1 cellular context compared by ENCODE assay signal in genomic region chr16:3611145-3611977, GRCh38.
A peak's percentile ranks its signal among the peaks of the same experiment; 100 is the strongest.
TF ChIP-seq lines count a peak whose summit lies in the region.

SLX4 (minus strand) TSS chr16:3611606; CDS start chr16:3608964, 2,642 bp downstream.

TF ChIP-seq in HEK293, 187 proteins besides CTCF, POLR2A, EP300 and RAD21 (continued from another document and continues in another):
- TF ChIP-seq SCRT2 (tag by site-specific recombination; IDR thresholded peaks at IDR 0.05) (peak; percentile 35; the same call in 1 of the 2 replicates), ZNF777 (tag by site-specific recombination; IDR thresholded peaks at IDR 0.05; ENCODE audit: borderline replicate concordance) (peak; percentile 54; the same call in 1 of the 2 replicates), ZNF341 (tag by site-specific recombination; IDR thresholded peaks at IDR 0.05; ENCODE audit: low read depth) (0 out of 2 replicates have a peak, but pooled peaks have one; percentile 27), ZNF366 (tag by site-specific recombination; conservative IDR thresholded peaks at IDR 0.05) (peak; percentile 31; the same call in 1 of the 2 replicates), ZNF514 (tag by site-specific recombination; IDR thresholded peaks at IDR 0.05) (no peak), YY2 (tag by site-specific recombination; IDR thresholded peaks at IDR 0.05) (peak; percentile 12; the same call in 1 of the 2 replicates), KLF1 (tag by site-specific recombination; IDR thresholded peaks at IDR 0.05) (0 out of 2 replicates have a peak, but pooled peaks have one; percentile 12), WT1 (tag by site-specific recombination; IDR thresholded peaks at IDR 0.05) (peak; percentile 26; the same call in 1 of the 2 replicates), PATZ1 (tag by site-specific recombination; IDR thresholded peaks at IDR 0.05) (peak; percentile 56), ZXDB (tag by site-specific recombination; IDR thresholded peaks at IDR 0.05) (peak; percentile 11; the same call in 1 of the 2 replicates), PRDM4 (tag by site-specific recombination; IDR thresholded peaks at IDR 0.05) (peak; percentile 11; the same call in 1 of the 2 replicates), ZIC2 (tag by site-specific recombination; IDR thresholded peaks at IDR 0.05) (peak; percentile 44), BCL11B (tag by site-specific recombination; IDR thresholded peaks at IDR 0.05; ENCODE audit: low read depth) (peak; percentile 49; the same call in 1 of the 2 replicates), OVOL3 (tag by site-specific recombination; IDR thresholded peaks at IDR 0.05) (peak; percentile 44; the same call in 1 of the 2 replicates), ZNF449 (tag by site-specific recombination; IDR thresholded peaks at IDR 0.05) (0 out of 2 replicates have a peak, but pooled peaks have one; percentile 17), ZNF24 (tag by site-specific recombination; IDR thresholded peaks at IDR 0.05) (peak; percentile 68), ZNF391 (tag by site-specific recombination; IDR thresholded peaks at IDR 0.05; ENCODE audit: borderline replicate concordance, low read depth) (no peak), OSR2 (tag by site-specific recombination; IDR thresholded peaks at IDR 0.05) (no peak), ZNF623 (tag by site-specific recombination; IDR thresholded peaks at IDR 0.05) (peak; percentile 94), ZNF561 (tag by site-specific recombination; IDR thresholded peaks at IDR 0.05; ENCODE audit: borderline replicate concordance) (0 out of 2 replicates have a peak, but pooled peaks have one; percentile 14), ZBTB17 (tag by site-specific recombination; IDR thresholded peaks at IDR 0.05) (peak; percentile 37; the same call in 1 of the 2 replicates), ZNF629 (tag by site-specific recombination; IDR thresholded peaks at IDR 0.05) (peak; percentile 14; the same call in 1 of the 2 replicates), GLIS1 (tag by site-specific recombination; IDR thresholded peaks at IDR 0.05) (peak; percentile 14; the same call in 1 of the 2 replicates), ZNF138 (tag by site-specific recombination; IDR thresholded peaks at IDR 0.05; ENCODE audit: borderline replicate concordance) (no peak), KLF17 (tag by site-specific recombination; IDR thresholded peaks at IDR 0.05) (0 out of 2 replicates have a peak, but pooled peaks have one; percentile 19), ZNF121 (tag by site-specific recombination; IDR thresholded peaks at IDR 0.05) (no peak), SP3 (tag by site-specific recombination; IDR thresholded peaks at IDR 0.05) (0 out of 2 replicates have a peak, but pooled peaks have one; percentile 29), IKZF3 (tag by site-specific recombination; IDR thresholded peaks at IDR 0.05) (0 out of 2 replicates have a peak, but pooled peaks have one; percentile 6), KLF8 (tag by site-specific recombination; IDR thresholded peaks at IDR 0.05) (peak; percentile 13; the same call in 1 of the 2 replicates), GLIS2 (tag by site-specific recombination; IDR thresholded peaks at IDR 0.05) (0 out of 2 replicates have a peak, but pooled peaks have one; percentile 20)
- TF ChIP-seq, protein P1, sequence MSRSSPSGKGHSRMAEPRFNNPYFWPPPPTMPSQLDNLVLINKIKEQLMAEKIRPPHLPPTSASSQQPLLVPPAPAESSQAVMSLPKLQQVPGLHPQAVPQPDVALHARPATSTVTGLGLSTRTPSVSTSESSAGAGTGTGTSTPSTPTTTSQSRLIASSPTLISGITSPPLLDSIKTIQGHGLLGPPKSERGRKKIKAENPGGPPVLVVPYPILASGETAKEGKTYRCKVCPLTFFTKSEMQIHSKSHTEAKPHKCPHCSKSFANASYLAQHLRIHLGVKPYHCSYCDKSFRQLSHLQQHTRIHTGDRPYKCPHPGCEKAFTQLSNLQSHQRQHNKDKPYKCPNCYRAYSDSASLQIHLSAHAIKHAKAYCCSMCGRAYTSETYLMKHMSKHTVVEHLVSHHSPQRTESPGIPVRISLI (tag by site-specific recombination; IDR thresholded peaks at IDR 0.05) = no peak
- TF ChIP-seq, protein P2, sequence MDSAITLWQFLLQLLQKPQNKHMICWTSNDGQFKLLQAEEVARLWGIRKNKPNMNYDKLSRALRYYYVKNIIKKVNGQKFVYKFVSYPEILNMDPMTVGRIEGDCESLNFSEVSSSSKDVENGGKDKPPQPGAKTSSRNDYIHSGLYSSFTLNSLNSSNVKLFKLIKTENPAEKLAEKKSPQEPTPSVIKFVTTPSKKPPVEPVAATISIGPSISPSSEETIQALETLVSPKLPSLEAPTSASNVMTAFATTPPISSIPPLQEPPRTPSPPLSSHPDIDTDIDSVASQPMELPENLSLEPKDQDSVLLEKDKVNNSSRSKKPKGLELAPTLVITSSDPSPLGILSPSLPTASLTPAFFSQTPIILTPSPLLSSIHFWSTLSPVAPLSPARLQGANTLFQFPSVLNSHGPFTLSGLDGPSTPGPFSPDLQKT (IDR thresholded peaks at IDR 0.05; ENCODE audit: borderline replicate concordance, low read depth, low read length) = peak; percentile 70; the same call in 1 of the 2 replicates
- TF ChIP-seq, protein P3, sequence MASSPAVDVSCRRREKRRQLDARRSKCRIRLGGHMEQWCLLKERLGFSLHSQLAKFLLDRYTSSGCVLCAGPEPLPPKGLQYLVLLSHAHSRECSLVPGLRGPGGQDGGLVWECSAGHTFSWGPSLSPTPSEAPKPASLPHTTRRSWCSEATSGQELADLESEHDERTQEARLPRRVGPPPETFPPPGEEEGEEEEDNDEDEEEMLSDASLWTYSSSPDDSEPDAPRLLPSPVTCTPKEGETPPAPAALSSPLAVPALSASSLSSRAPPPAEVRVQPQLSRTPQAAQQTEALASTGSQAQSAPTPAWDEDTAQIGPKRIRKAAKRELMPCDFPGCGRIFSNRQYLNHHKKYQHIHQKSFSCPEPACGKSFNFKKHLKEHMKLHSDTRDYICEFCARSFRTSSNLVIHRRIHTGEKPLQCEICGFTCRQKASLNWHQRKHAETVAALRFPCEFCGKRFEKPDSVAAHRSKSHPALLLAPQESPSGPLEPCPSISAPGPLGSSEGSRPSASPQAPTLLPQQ (tag by site-specific recombination; IDR thresholded peaks at IDR 0.05) = 0 out of 2 replicates have a peak, but pooled peaks have one; percentile 26
- TF ChIP-seq, protein P4, sequence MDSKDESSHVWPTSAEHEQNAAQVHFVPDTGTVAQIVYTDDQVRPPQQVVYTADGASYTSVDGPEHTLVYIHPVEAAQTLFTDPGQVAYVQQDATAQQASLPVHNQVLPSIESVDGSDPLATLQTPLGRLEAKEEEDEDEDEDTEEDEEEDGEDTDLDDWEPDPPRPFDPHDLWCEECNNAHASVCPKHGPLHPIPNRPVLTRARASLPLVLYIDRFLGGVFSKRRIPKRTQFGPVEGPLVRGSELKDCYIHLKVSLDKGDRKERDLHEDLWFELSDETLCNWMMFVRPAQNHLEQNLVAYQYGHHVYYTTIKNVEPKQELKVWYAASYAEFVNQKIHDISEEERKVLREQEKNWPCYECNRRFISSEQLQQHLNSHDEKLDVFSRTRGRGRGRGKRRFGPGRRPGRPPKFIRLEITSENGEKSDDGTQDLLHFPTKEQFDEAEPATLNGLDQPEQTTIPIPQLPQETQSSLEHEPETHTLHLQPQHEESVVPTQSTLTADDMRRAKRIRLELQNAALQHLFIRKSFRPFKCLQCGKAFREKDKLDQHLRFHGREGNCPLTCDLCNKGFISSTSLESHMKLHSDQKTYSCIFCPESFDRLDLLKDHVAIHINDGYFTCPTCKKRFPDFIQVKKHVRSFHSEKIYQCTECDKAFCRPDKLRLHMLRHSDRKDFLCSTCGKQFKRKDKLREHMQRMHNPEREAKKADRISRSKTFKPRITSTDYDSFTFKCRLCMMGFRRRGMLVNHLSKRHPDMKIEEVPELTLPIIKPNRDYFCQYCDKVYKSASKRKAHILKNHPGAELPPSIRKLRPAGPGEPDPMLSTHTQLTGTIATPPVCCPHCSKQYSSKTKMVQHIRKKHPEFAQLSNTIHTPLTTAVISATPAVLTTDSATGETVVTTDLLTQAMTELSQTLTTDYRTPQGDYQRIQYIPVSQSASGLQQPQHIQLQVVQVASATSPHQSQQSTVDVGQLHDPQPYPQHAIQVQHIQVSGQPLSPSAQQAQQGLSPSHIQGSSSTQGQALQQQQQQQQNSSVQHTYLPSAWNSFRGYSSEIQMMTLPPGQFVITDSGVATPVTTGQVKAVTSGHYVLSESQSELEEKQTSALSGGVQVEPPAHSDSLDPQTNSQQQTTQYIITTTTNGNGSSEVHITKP (tag by site-specific recombination; IDR thresholded peaks at IDR 0.05) = 0 out of 2 replicates have a peak, but pooled peaks have one; percentile 12
- TF ChIP-seq, protein P5, sequence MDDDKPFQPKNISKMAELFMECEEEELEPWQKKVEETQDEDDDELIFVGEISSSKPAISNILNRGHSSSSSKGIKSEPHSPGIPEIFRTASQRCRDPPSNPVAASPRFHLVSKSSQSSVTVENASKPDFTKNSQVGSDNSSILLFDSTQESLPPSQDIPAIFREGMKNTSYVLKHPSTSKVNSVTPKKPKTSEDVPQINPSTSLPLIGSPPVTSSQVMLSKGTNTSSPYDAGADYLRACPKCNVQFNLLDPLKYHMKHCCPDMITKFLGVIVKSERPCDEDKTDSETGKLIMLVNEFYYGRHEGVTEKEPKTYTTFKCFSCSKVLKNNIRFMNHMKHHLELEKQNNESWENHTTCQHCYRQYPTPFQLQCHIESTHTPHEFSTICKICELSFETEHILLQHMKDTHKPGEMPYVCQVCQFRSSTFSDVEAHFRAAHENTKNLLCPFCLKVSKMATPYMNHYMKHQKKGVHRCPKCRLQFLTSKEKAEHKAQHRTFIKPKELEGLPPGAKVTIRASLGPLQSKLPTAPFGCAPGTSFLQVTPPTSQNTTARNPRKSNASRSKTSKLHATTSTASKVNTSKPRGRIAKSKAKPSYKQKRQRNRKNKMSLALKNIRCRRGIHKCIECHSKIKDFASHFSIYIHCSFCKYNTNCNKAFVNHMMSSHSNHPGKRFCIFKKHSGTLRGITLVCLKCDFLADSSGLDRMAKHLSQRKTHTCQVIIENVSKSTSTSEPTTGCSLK (tag by site-specific recombination; IDR thresholded peaks at IDR 0.05) = no peak
- TF ChIP-seq, protein P6, sequence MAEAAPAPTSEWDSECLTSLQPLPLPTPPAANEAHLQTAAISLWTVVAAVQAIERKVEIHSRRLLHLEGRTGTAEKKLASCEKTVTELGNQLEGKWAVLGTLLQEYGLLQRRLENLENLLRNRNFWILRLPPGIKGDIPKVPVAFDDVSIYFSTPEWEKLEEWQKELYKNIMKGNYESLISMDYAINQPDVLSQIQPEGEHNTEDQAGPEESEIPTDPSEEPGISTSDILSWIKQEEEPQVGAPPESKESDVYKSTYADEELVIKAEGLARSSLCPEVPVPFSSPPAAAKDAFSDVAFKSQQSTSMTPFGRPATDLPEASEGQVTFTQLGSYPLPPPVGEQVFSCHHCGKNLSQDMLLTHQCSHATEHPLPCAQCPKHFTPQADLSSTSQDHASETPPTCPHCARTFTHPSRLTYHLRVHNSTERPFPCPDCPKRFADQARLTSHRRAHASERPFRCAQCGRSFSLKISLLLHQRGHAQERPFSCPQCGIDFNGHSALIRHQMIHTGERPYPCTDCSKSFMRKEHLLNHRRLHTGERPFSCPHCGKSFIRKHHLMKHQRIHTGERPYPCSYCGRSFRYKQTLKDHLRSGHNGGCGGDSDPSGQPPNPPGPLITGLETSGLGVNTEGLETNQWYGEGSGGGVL (tag by site-specific recombination; IDR thresholded peaks at IDR 0.05) = peak; percentile 36; the same call in 1 of the 2 replicates
